ENCODE assay signal across 25 cellular contexts in genomic region chr7:55939514-55940123, GRCh38. TPM values are rescaled to one million over a fixed set of nuclear protein-coding genes. Genes with fewer than 3 reads are reported as not detected.
DNase-seq lines count a peak whose midpoint lies in the region; ATAC-seq, FAIRE-seq and TF ChIP-seq lines count a peak whose summit lies in the region.
"Had no signal": no experiment of that assay in that cellular context is flagged by ENCODE, and none has a peak within 500 bp of the region (broad histone marks: within the 10 kb centered on the region; RNA-seq: fewer than 3 reads in every experiment).

No MANE protein-coding gene starts in this region.

- DNase-seq in DMS53 (lab: John Stamatoyannopoulos, UW) (peak; percentile 17), DMS53 treated with DMSO at 0.1 percent for 48 hours (lab: John Stamatoyannopoulos, UW; ENCODE audit: unreplicated experiment) (no peak), GM12878 (ENCODE audit: low read depth, low spot score) (no peak), thoracic aorta (ENCODE audit: low spot score) (no peak), DMS153 (lab: John Stamatoyannopoulos, UW) (no peak)
- peak; percentile 71 for DNase-seq in Jurkat, Clone E6-1 (ENCODE audit: low read depth, low spot score)
- DNase-seq: ACHN; BE2C; CD8-positive, alpha-beta memory T cell; DMS 273 treated with DMSO at 0.1 percent for 48 hours; GOT3; HCEC 1CT; NCI-H1048; NCI-H1417 treated with DMSO at 0.1 percent for 48 hours; NCI-H187; NCI-H2081 treated with DMSO at 0.1 percent for 48 hours; NCI-H2171; NCI-H226; NCI-H510A; NCI-H69; Peyer's patch; SHP77 treated with DMSO at 0.1 percent for 48 hours had no signal

- TF ChIP-seq EP300 in GM12878 (IDR thresholded peaks at IDR 0.05; ENCODE audit: borderline replicate concordance in 1 of 2, control insufficient read depth in 1 of 2, low read depth in 2 of 2, low read length in 2 of 2): no peak

- 56% methylated on average over 7 of the region's 7 CpGs for WGBS in GM12878 (ENCODE audit: insufficient coverage, insufficient replicate concordance, low lambda C conversion rate, missing lambda C conversion rate)

- H3K27ac ChIP-seq in GM12878 (ENCODE audit: control insufficient read depth, insufficient read depth): no peak overlapping the region
- H3K27ac ChIP-seq in thoracic aorta: no peak overlapping the region
- H3K27ac ChIP-seq: 22Rv1, Peyer's patch had no signal

- intact Hi-C loops in GM12878 (cut with micrococcal nuclease; ENCODE audit: unreplicated experiment): no loop called here

- no TSS peak for BruUV-seq in GM12878 (replicated peaks; lab: Mats Ljungman, UMichigan)

- no peak for TF ChIP-seq POLR2A in GM12878 (IDR thresholded peaks at IDR 0.05; ENCODE audit: low read depth, low read length)

- no peak for FAIRE-seq in GM12878 (lab: Jason Lieb, UNC)

- SMC1A ChIA-PET in GM12878 (lab: Charles Lee; ENCODE audit: uncharacterized antibody, unreplicated experiment): no interaction called here

- H4K20me1 ChIP-seq in GM12878 (ENCODE audit: control insufficient read depth, insufficient read depth): no peaks in the 10 kb centered on the region

- H3K4me1 ChIP-seq in GM12878 (ENCODE audit: control insufficient read depth, insufficient read depth, low read length): no peaks in the 10 kb centered on the region
- no peaks in the 10 kb centered on the region for H3K4me1 ChIP-seq in thoracic aorta (ENCODE audit: control insufficient read depth in 1 of 2, low read depth in 2 of 2)
- H3K4me1 ChIP-seq: BE2C, Peyer's patch had no signal

- H3K9me3 ChIP-seq in GM12878 (replicated peaks; ENCODE audit: control insufficient read depth, insufficient read depth, low read length): peaks cover 1% of the 10 kb centered on the region; the same call in 2 of the 3 replicates
- peaks cover 46% of the 10 kb centered on the region for H3K9me3 ChIP-seq in thoracic aorta
- H3K9me3 ChIP-seq: BE2C had no signal

- H3K79me2 ChIP-seq in GM12878 (ENCODE audit: control insufficient read depth, insufficient read depth, low read length): no peaks in the 10 kb centered on the region

- no peak overlapping the region for H3K4me3 ChIP-seq in Jurkat, Clone E6-1 (ENCODE audit: low read length)
- no peak overlapping the region for H3K4me3 ChIP-seq in GM12878
- peak overlapping the region; percentile 4 for H3K4me3 ChIP-seq in thoracic aorta
- H3K4me3 ChIP-seq: Peyer's patch had no signal

- H3K4me2 ChIP-seq in GM12878 (ENCODE audit: control insufficient read depth, insufficient read depth): no peak overlapping the region

- POLR2A ChIA-PET in GM12878 (lab: Charles Lee): no interaction called here

- no peak overlapping the region for H3K9ac ChIP-seq in GM12878 (ENCODE audit: control insufficient read depth, insufficient read depth, low read length)

- in situ Hi-C loops in GM12878 (cut with MboI): no loop called here

- TF ChIP-seq CTCF in GM12878 (IDR thresholded peaks at IDR 0.05 in 2 of 3, conservative IDR thresholded peaks at IDR 0.05 in 1 of 3; ENCODE audit: control insufficient read depth in 2 of 3, extremely low read depth in 1 of 3, insufficient read depth in 1 of 3, low read depth in 3 of 3, low read length in 3 of 3) (no peak), thoracic aorta (IDR thresholded peaks at IDR 0.05) (no peak)

- no peaks in the 10 kb centered on the region for H3K36me3 ChIP-seq in GM12878 (ENCODE audit: control insufficient read depth in 2 of 2, insufficient read depth in 2 of 2, low read length in 1 of 2)
- peaks cover 2% of the 10 kb centered on the region for H3K36me3 ChIP-seq in thoracic aorta
- H3K36me3 ChIP-seq: BE2C, Peyer's patch had no signal

- TF ChIP-seq RAD21 in GM12878 (IDR thresholded peaks at IDR 0.05; ENCODE audit: insufficient read depth, low read depth, low read length): no peak

- RAD21 ChIA-PET in GM12878 (lab: Charles Lee; ENCODE audit: unreplicated experiment): no interaction called here

- no peak for ATAC-seq in GM12878
- ATAC-seq in thoracic aorta (ENCODE audit: insufficient number of reproducible peaks, low FRiP score, low read depth): no peak
- no peak for ATAC-seq in GM19351 (IDR thresholded peaks at IDR 0.05; ENCODE audit: unreplicated experiment)
- ATAC-seq in HG03520 (IDR thresholded peaks at IDR 0.05; ENCODE audit: unreplicated experiment): no peak

- H3K27me3 ChIP-seq in GM12878 (replicated peaks in 1 of 2; ENCODE audit: control insufficient read depth in 2 of 2, insufficient read depth in 2 of 2, low read length in 1 of 2) (no peaks in the 10 kb centered on the region), thoracic aorta (replicated peaks; ENCODE audit: insufficient read depth) (no peaks in the 10 kb centered on the region)
- H3K27me3 ChIP-seq: BE2C, Peyer's patch had no signal

- no peak overlapping the region for H2AFZ ChIP-seq in GM12878 (ENCODE audit: control insufficient read depth, low read depth, low read length)

- CTCF ChIA-PET in GM12878 (lab: Yijun Ruan, JAX): no interaction called here

TF ChIP-seq in GM12878, 131 proteins besides CTCF, POLR2A, EP300 and RAD21 (continues in another document):
- TF ChIP-seq CHD2 (IDR thresholded peaks at IDR 0.05; ENCODE audit: borderline replicate concordance, low read depth, low read length) (no peak), PBX3 (IDR thresholded peaks at IDR 0.05; ENCODE audit: insufficient replicate concordance, low read depth, low read length) (no peak)

RNA-seq across cellular contexts. Expression of gene MRPS17, which starts 12.1 kb away (rescaled TPM):
- polyA plus RNA-seq in Jurkat, Clone E6-1 (2012; ENCODE audit: insufficient read depth, insufficient read length): 43.1 TPM
- 8.2 and 9.0 TPM in 2 replicates for total RNA-seq in GM12878 (2013; cell fraction: nucleolus; rRNA removed)
- total RNA-seq in GM12878 (2014; rRNA removed) (29.9 and 31.3 TPM in 2 replicates), GM12878 (2014; rRNA removed; fragmentation: Illumina TruSeq; extraction: Trizol) (26.4 and 28.6 TPM in 2 replicates), GM12878 (2021) (18.7 and 23.1 TPM in 2 replicates), thoracic aorta (10 to 100 TPM; 12.1 to 13.1 TPM)
- polyA plus RNA-seq in GM12878 (2011; ENCODE audit: low read depth): 16.1 TPM
- polyA plus RNA-seq in GM12878 (2011; rRNA removed) (28.6 and 32.2 TPM in 2 replicates), GM12878 (2014; fragmentation: Illumina TruSeq; extraction: Trizol) (25.8 and 26.2 TPM in 2 replicates), GM12878 (2014; fragmentation: Nextera tagmentation; extraction: Ambion mirVana) (10 to 100 TPM; 72.9 to 74.5 TPM), GM12878 (2014; rRNA removed) (23.7 and 28.5 TPM in 2 replicates), GM12878 (2016; fragmentation: Nextera tagmentation; extraction: Ambion mirVana) (10 to 100 TPM; 58.1 TPM)
- polyA plus RNA-seq in GM12878 (2011; cell fraction: cytosol; rRNA removed): 15.3 and 16.2 TPM in 2 replicates
- polyA plus RNA-seq in GM12878 (2011; cell fraction: nucleus; rRNA removed): 6.2 and 7.4 TPM in 2 replicates
- polyA plus RNA-seq in GM12878 (2012): 15.4 and 18.3 TPM in 2 replicates
- polyA minus RNA-seq in GM12878 (2011; rRNA and poly(A)+ RNA removed): 7.9 and 8.1 TPM in 2 replicates
- 2.5 and 3.7 TPM in 2 replicates for polyA minus RNA-seq in GM12878 (2011; cell fraction: cytosol; rRNA and poly(A)+ RNA removed)
- polyA minus RNA-seq in GM12878 (2011; cell fraction: nucleus; rRNA and poly(A)+ RNA removed): 5.0 and 7.8 TPM in 2 replicates

RNA-seq across cellular contexts. Expression of gene NIPSNAP2, which starts 24.8 kb away (rescaled TPM):
- 83.4 TPM for polyA plus RNA-seq in Jurkat, Clone E6-1 (2012; ENCODE audit: insufficient read depth, insufficient read length)
- total RNA-seq in GM12878 (2013; cell fraction: nucleolus; rRNA removed): 46.1 and 48.0 TPM in 2 replicates
- total RNA-seq in GM12878 (2014; rRNA removed) (47.7 TPM in 2 replicates), GM12878 (2014; rRNA removed; fragmentation: Illumina TruSeq; extraction: Trizol) (51.7 and 52.0 TPM in 2 replicates), GM12878 (2021) (44.7 and 45.0 TPM in 2 replicates), thoracic aorta (10 to 100 TPM; 46.0 to 47.1 TPM)
- 19.8 TPM for polyA plus RNA-seq in GM12878 (2011; ENCODE audit: low read depth)
- polyA plus RNA-seq in GM12878 (2011; rRNA removed) (70.8 and 104 TPM in 2 replicates), GM12878 (2014; fragmentation: Illumina TruSeq; extraction: Trizol) (62.9 and 102 TPM in 2 replicates), GM12878 (2014; fragmentation: Nextera tagmentation; extraction: Ambion mirVana) (10 to 100 TPM; 24.7 to 29.9 TPM), GM12878 (2014; rRNA removed) (38.8 and 46.9 TPM in 2 replicates), GM12878 (2016; fragmentation: Nextera tagmentation; extraction: Ambion mirVana) (10 to 100 TPM; 83.8 to 88.5 TPM)
- 26.4 and 28.1 TPM in 2 replicates for polyA plus RNA-seq in GM12878 (2011; cell fraction: cytosol; rRNA removed)
- 30.3 and 31.0 TPM in 2 replicates for polyA plus RNA-seq in GM12878 (2011; cell fraction: nucleus; rRNA removed)
- polyA plus RNA-seq in GM12878 (2012): 25.1 and 28.2 TPM in 2 replicates
- 24.6 and 40.3 TPM in 2 replicates for polyA minus RNA-seq in GM12878 (2011; rRNA and poly(A)+ RNA removed)
- polyA minus RNA-seq in GM12878 (2011; cell fraction: cytosol; rRNA and poly(A)+ RNA removed): 12.6 and 14.3 TPM in 2 replicates
- polyA minus RNA-seq in GM12878 (2011; cell fraction: nucleus; rRNA and poly(A)+ RNA removed): 26.6 and 36.3 TPM in 2 replicates

RNA-seq across cellular contexts. Expression of gene ZNF713, which starts 52.4 kb away (rescaled TPM):
- 0.53 TPM for polyA plus RNA-seq in Jurkat, Clone E6-1 (2012; ENCODE audit: insufficient read depth, insufficient read length)
- 5.5 and 5.6 TPM in 2 replicates for total RNA-seq in GM12878 (2013; cell fraction: nucleolus; rRNA removed)
- total RNA-seq in GM12878 (2014; rRNA removed) (2.0 and 3.7 TPM in 2 replicates), GM12878 (2014; rRNA removed; fragmentation: Illumina TruSeq; extraction: Trizol) (3.4 TPM in 2 replicates), GM12878 (2021) (1.0 and 1.7 TPM in 2 replicates), thoracic aorta (1 to 10 TPM; 3.1 to 6.5 TPM)
- 0.79 TPM for polyA plus RNA-seq in GM12878 (2011; ENCODE audit: low read depth)
- polyA plus RNA-seq in GM12878 (2011; rRNA removed) (1.9 and 2.5 TPM in 2 replicates), GM12878 (2014; fragmentation: Illumina TruSeq; extraction: Trizol) (2.8 and 4.2 TPM in 2 replicates), GM12878 (2014; fragmentation: Nextera tagmentation; extraction: Ambion mirVana) (under 1 TPM; 0.21 to 0.62 TPM), GM12878 (2014; rRNA removed) (1.1 and 1.2 TPM in 2 replicates), GM12878 (2016; fragmentation: Nextera tagmentation; extraction: Ambion mirVana) (1 to 10 TPM; 1.6 to 2.2 TPM)
- 1.1 and 1.4 TPM in 2 replicates for polyA plus RNA-seq in GM12878 (2011; cell fraction: cytosol; rRNA removed)
- 1.8 and 2.1 TPM in 2 replicates for polyA plus RNA-seq in GM12878 (2011; cell fraction: nucleus; rRNA removed)
- polyA plus RNA-seq in GM12878 (2012): 1.0 and 1.6 TPM in 2 replicates
- 1.8 and 3.2 TPM in 2 replicates for polyA minus RNA-seq in GM12878 (2011; rRNA and poly(A)+ RNA removed)
- 0.62 TPM in 1 of 2 replicates, not detected in the other for polyA minus RNA-seq in GM12878 (2011; cell fraction: cytosol; rRNA and poly(A)+ RNA removed)
- polyA minus RNA-seq in GM12878 (2011; cell fraction: nucleus; rRNA and poly(A)+ RNA removed): 0.48 and 1.6 TPM in 2 replicates

Comparison
In these comparisons a context has a peak if more than half of its experiments do, and no peak if none do; other contexts are left out.
1. DNase-seq: peak in DMS53 (single experiment) and Jurkat, Clone E6-1 (single experiment); none in DMS53 treated with DMSO at 0.1 percent for 48 hours (single experiment), GM12878 (single experiment), thoracic aorta (single experiment) and DMS153 (single experiment).